In the genomic region with DNA sequence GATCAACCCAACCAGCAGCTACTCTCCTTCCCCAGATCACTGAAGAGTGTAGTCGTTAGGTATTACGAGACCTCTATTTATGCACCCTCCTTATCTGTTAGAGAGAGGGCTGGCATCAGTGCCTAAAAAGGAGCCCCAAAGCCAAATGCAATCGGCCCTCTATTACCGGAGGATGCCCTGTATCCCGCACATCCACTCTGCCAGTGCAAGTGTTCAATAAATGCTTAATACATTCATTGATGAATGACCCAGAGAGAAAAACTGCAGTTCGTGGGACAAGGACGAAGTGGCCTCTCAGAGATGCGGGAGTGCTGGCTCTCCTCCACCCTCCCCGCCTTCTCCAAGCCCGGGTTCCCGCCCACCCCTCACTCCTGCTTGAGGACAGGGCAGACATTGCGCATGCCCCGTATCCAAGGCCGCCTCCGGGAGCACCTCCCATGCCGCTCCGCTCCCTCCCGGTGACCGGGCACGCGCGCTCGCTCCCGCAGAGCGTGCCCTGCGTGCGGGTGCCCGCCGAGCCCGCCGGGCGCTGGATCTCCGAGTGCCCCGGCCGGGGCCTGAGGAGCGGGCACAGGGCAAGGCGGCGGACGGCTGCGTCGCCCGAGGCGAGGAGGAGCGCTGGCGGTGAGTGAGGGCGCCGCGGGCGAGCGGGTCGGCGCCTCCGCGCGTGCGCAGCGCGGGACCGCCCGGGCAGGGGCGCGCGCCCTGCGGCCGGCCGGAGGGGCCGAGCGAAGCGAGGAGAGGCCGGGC, we compare ENCODE assay signal across 8 cellular contexts. TPM values are rescaled to one million over a fixed set of nuclear protein-coding genes. Genes with fewer than 3 reads are reported as not detected.
DNase-seq lines count a peak whose midpoint lies in the region; ATAC-seq lines count a peak whose summit lies in the region.

No MANE protein-coding gene starts in this region.

- no peaks in the 10 kb centered on the region for H3K27me3 ChIP-seq in endocrine pancreas (ENCODE audit: control insufficient read depth, insufficient read depth, low read length)

- DNase-seq in NCI-H1436 (lab: John Stamatoyannopoulos, UW) (peak; percentile 94), NCI-H1436 treated with DMSO at 0.1 percent for 48 hours (lab: John Stamatoyannopoulos, UW) (no peak), NCI-H2196 treated with DMSO at 0.1 percent for 48 hours (lab: John Stamatoyannopoulos, UW; ENCODE audit: unreplicated experiment) (peak; percentile 89), lung microvascular endothelial cell (ENCODE audit: low read depth in 2 of 2) (peak; percentile 93 to 94)
- DNase-seq in activated CD4-positive, alpha-beta T cell treated with anti-CD3 and anti-CD28 coated beads for 48 hours, result peak; percentile 78
- DNase-seq in stimulated activated CD4-positive, alpha-beta T cell treated with anti-CD3 and anti-CD28 coated beads, Interleukin-4, amount 100 ng/mL, for 4 hours, result peak; percentile 59 to 60

- H3K4me3 ChIP-seq in endocrine pancreas (ENCODE audit: control insufficient read depth, insufficient read depth, low read length), result peak overlapping the region; percentile 54

- H3K9ac ChIP-seq in endocrine pancreas (ENCODE audit: control insufficient read depth, insufficient read depth, low read length), result peak overlapping the region; percentile 13

- H3K4me1 ChIP-seq in endocrine pancreas (ENCODE audit: control insufficient read depth, insufficient read depth, low read length), result peaks cover 8% of the 10 kb centered on the region

- no peaks in the 10 kb centered on the region for H3K9me3 ChIP-seq in endocrine pancreas (ENCODE audit: control insufficient read depth, low read length)

- no peaks in the 10 kb centered on the region for H3K36me3 ChIP-seq in endocrine pancreas (ENCODE audit: control insufficient read depth, insufficient read depth, low read length)

- ATAC-seq in HG03066 (IDR thresholded peaks at IDR 0.05; ENCODE audit: low read depth, unreplicated experiment), result peak; percentile 56

RNA-seq across cellular contexts. Expression of a gene that starts 27.2 kb away (rescaled TPM):
- total RNA-seq in lung microvascular endothelial cell, result 41.6 and 101 TPM in 2 replicates
